10 cellular contexts compared by ENCODE assay signal in the genomic region with DNA sequence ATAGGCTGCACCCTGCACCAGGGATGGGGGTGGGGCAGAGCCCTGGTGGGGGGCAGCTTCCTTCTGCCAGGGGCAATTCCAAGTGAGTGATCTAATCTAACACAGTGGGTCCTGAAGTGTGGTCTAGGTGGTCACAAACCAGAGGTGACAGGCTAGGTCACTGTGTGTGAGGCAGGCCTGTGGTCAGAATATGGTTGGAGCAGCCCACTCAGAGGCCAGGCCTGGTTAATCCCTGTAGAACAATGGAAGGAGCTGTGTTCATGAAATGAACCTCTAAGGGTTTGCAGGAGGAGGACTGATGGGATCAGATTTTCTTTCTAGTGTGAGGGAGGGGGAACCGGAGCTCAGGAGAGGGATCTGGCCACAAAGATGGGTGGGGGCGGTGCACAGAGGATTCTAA. TPM values are rescaled to one million over a fixed set of nuclear protein-coding genes. Genes with fewer than 3 reads are reported as not detected.
DNase-seq lines count a peak whose midpoint lies in the region; ATAC-seq, FAIRE-seq and TF ChIP-seq lines count a peak whose summit lies in the region.
"Had no signal": no experiment of that assay in that cellular context is flagged by ENCODE, and none has a peak within 500 bp of the region (broad histone marks: within the 10 kb centered on the region; RNA-seq: fewer than 3 reads in every experiment).

No MANE protein-coding gene starts in this region.

- H3K27me3 ChIP-seq in H1 (replicated peaks in 1 of 4; ENCODE audit: control insufficient read depth in 3 of 4, extremely low read depth in 1 of 4, insufficient read depth in 3 of 4, low read length in 3 of 4) (no peaks in the 10 kb centered on the region), vagina (no peaks in the 10 kb centered on the region), gastroesophageal sphincter (no peaks in the 10 kb centered on the region)

- H3K9ac ChIP-seq in H1 (replicated peaks in 1 of 4; ENCODE audit: extremely low read depth in 1 of 4, low read depth in 3 of 4, low read length in 3 of 4), result no peak overlapping the region

- intact Hi-C loops in activated naive CD4-positive, alpha-beta T cell treated with anti-CD3 and anti-CD28 coated beads for 36 hours (cut with micrococcal nuclease), result loop anchor here (1.0 to 5.0 kb wide), 9 partner anchors 36 to 573 kb away; a partner anchor contains a TSS
- intact Hi-C loops in vagina (cut with DNase I), result no loop called here

- peaks cover 0 to 3% (median 0%) of the 10 kb centered on the region in 4 experiments; a peak in 1 of 7 replicates for H3K4me1 ChIP-seq in H1 (replicated peaks in 1 of 4; ENCODE audit: control insufficient read depth in 3 of 4, insufficient read depth in 4 of 4, low read length in 3 of 4)
- peaks cover 24% of the 10 kb centered on the region for H3K4me1 ChIP-seq in vagina
- H3K4me1 ChIP-seq in gastroesophageal sphincter, result peaks cover 0 to 18% (median 0%) of the 10 kb centered on the region in 3 donors

- H2BK5ac ChIP-seq in H1 (ENCODE audit: low read depth, low read length), result peak overlapping the region; percentile 35; the same call in 1 of the 2 replicates

- H3K4me3 ChIP-seq in H1 (ENCODE audit: extremely low read depth in 1 of 4, insufficient read depth in 2 of 4, low read depth in 3 of 4, low read length in 4 of 4) (no peak overlapping the region), vagina (no peak overlapping the region), gastroesophageal sphincter (no peak overlapping the region)

- no peak overlapping the region for H3K4me3 Mint-ChIP-seq in activated naive CD4-positive, alpha-beta T cell treated with anti-CD3 and anti-CD28 coated beads for 36 hours
- H3K4me3 Mint-ChIP-seq in T-cell, result peak overlapping the region in 1 of 3 donors; percentile 66
- H3K4me3 Mint-ChIP-seq in stimulated activated naive CD8-positive, alpha-beta T cell treated with anti-CD3 and anti-CD28 coated beads, Interleukin-15, Interleukin-2, amounts not matched to agents 100 ng/mL and 50 ng/mL, for 24 hours, result no peak overlapping the region

- H4K5ac ChIP-seq in H1 (ENCODE audit: insufficient read length, low read depth, low read length), result no peak overlapping the region

- no peak overlapping the region for H2BK120ac ChIP-seq in H1 (replicated peaks; ENCODE audit: low read depth, low read length)

- H4K20me1 ChIP-seq in H1 (replicated peaks in 1 of 2; ENCODE audit: control insufficient read depth in 1 of 2, insufficient read depth in 2 of 2, low read length in 2 of 2), result no peaks in the 10 kb centered on the region

- H4K91ac ChIP-seq in H1 (replicated peaks; ENCODE audit: insufficient read length, low read length), result no peak overlapping the region

- H2BK15ac ChIP-seq in H1 (ENCODE audit: low read length), result peak overlapping the region; percentile 53; the same call in 1 of the 2 replicates

- POLR2A ChIA-PET in T-cell (lab: Charles Lee) (no interaction called here), H1 (lab: Charles Lee; ENCODE audit: partially characterized antibody) (interaction anchor here (1.3 to 1.5 kb wide), 3 partner anchors 17 to 100 kb away, joined by 3 to 5 read pairs (median 3); no protein-coding TSS in a partner anchor)

- WGBS in H1 (ENCODE audit: extremely low coverage in 1 of 2, insufficient coverage in 1 of 2, insufficient read length in 1 of 2, insufficient replicate concordance in 2 of 2, low coverage in 1 of 2, low lambda C conversion rate in 2 of 2, missing lambda C conversion rate in 1 of 2), 2 experiments, result 60% methylated on average over 2 of the region's 2 CpGs; no CpG with 5 or more reads in 1 of the 2 experiments
- WGBS in gastroesophageal sphincter (ENCODE audit: low coverage in 1 of 2), 2 donors, result 67 to 83% methylated on average over 2 of the region's 2 CpGs

- no peak overlapping the region for H3K23ac ChIP-seq in H1 (ENCODE audit: insufficient read length)

- no peaks in the 10 kb centered on the region for H3K79me2 ChIP-seq in H1 (ENCODE audit: control insufficient read depth in 1 of 2, insufficient read depth in 2 of 2, low read length in 2 of 2)

- no peak overlapping the region for H2AFZ ChIP-seq in H1 (ENCODE audit: low read length)

- no peaks in the 10 kb centered on the region for H3K36me3 Mint-ChIP-seq in activated naive CD4-positive, alpha-beta T cell treated with anti-CD3 and anti-CD28 coated beads for 36 hours (ENCODE audit: low read depth)
- no peaks in the 10 kb centered on the region for H3K36me3 Mint-ChIP-seq in T-cell
- no peaks in the 10 kb centered on the region for H3K36me3 Mint-ChIP-seq in stimulated activated naive CD8-positive, alpha-beta T cell treated with anti-CD3 and anti-CD28 coated beads, Interleukin-15, Interleukin-2, amounts not matched to agents 100 ng/mL and 50 ng/mL, for 24 hours (ENCODE audit: low read depth)

- no peak overlapping the region for H2AK5ac ChIP-seq in H1 (ENCODE audit: low read depth, low read length)

- TF ChIP-seq RAD21 in H1 (IDR thresholded peaks at IDR 0.05 in 1 of 2, conservative IDR thresholded peaks at IDR 0.05 in 1 of 2; ENCODE audit: low read depth in 2 of 2, low read length in 2 of 2), result no peak

- H2BK12ac ChIP-seq in H1 (ENCODE audit: low read depth, low read length), result no peak overlapping the region

- peaks cover 54% of the 10 kb centered on the region for H3K4me1 Mint-ChIP-seq in activated naive CD4-positive, alpha-beta T cell treated with anti-CD3 and anti-CD28 coated beads for 36 hours (ENCODE audit: low read depth)
- peaks cover 45 to 59% (median 48%) of the 10 kb centered on the region in 3 donors for H3K4me1 Mint-ChIP-seq in T-cell
- H3K4me1 Mint-ChIP-seq in stimulated activated naive CD8-positive, alpha-beta T cell treated with anti-CD3 and anti-CD28 coated beads, Interleukin-15, Interleukin-2, amounts not matched to agents 100 ng/mL and 50 ng/mL, for 24 hours (ENCODE audit: low read depth), result peaks cover 44% of the 10 kb centered on the region

- H3K9me3 ChIP-seq in H1 (ENCODE audit: insufficient read depth in 2 of 2, low read depth in 1 of 2, low read length in 1 of 2), result no peaks in the 10 kb centered on the region
- no peaks in the 10 kb centered on the region for H3K9me3 ChIP-seq in vagina
- no peaks in the 10 kb centered on the region for H3K9me3 ChIP-seq in gastroesophageal sphincter

- H3K79me1 ChIP-seq in H1 (ENCODE audit: low read depth, low read length), result no peaks in the 10 kb centered on the region

- H3K36me3 ChIP-seq in H1 (ENCODE audit: control insufficient read depth in 2 of 4, insufficient read depth in 4 of 4, low read length in 3 of 4), result no peaks in the 10 kb centered on the region
- no peaks in the 10 kb centered on the region for H3K36me3 ChIP-seq in vagina
- no peaks in the 10 kb centered on the region for H3K36me3 ChIP-seq in gastroesophageal sphincter

- no peak overlapping the region for H3K56ac ChIP-seq in H1 (replicated peaks; ENCODE audit: insufficient read length, low read depth, low read length)

- H3K27ac ChIP-seq in H1 (ENCODE audit: low read depth, low read length), result no peak overlapping the region
- H3K27ac ChIP-seq in vagina, result no peak overlapping the region
- H3K27ac ChIP-seq in gastroesophageal sphincter, result peak overlapping the region in 1 of 4 donors; percentile 5

- TF ChIP-seq EP300 in H1 (IDR thresholded peaks at IDR 0.05; ENCODE audit: borderline replicate concordance in 1 of 2, low read depth in 2 of 2, low read length in 2 of 2) (no peak), gastroesophageal sphincter (IDR thresholded peaks at IDR 0.05) (no peak)

- H3K18ac ChIP-seq in H1 (ENCODE audit: extremely low read depth, low read length), result no peak overlapping the region

- no peak for TF ChIP-seq POLR2A in H1 (IDR thresholded peaks at IDR 0.05; ENCODE audit: control extremely low read depth in 1 of 2, low read depth in 2 of 2, low read length in 2 of 2)
- no peak for TF ChIP-seq POLR2A in vagina (IDR thresholded peaks at IDR 0.05)
- TF ChIP-seq POLR2A in gastroesophageal sphincter (IDR thresholded peaks at IDR 0.05), result no peak

- H2BK20ac ChIP-seq in H1 (ENCODE audit: low read length), result no peak overlapping the region

- no peak overlapping the region for H3K4ac ChIP-seq in H1 (replicated peaks; ENCODE audit: insufficient read length, low read depth, low read length)

- H3K4me2 ChIP-seq in H1 (ENCODE audit: insufficient read depth in 1 of 2, low read depth in 2 of 2, low read length in 2 of 2), result no peak overlapping the region

- H4K8ac ChIP-seq in H1 (ENCODE audit: extremely low read depth, insufficient read depth, low read length), result no peak overlapping the region

- TF ChIP-seq CTCF in H1 (IDR thresholded peaks at IDR 0.05; ENCODE audit: control extremely low read depth in 1 of 3, insufficient read depth in 1 of 3, low read depth in 1 of 3, low read length in 3 of 3), result no peak
- no peak for TF ChIP-seq CTCF in vagina (IDR thresholded peaks at IDR 0.05)
- no peak for TF ChIP-seq CTCF in gastroesophageal sphincter (IDR thresholded peaks at IDR 0.05)

- no peak overlapping the region for H3K14ac ChIP-seq in H1 (ENCODE audit: insufficient read length)

- no peaks in the 10 kb centered on the region for H3K23me2 ChIP-seq in H1 (ENCODE audit: low read depth, low read length)

- CTCF ChIA-PET in activated naive CD4-positive, alpha-beta T cell treated with anti-CD3 and anti-CD28 coated beads for 36 hours (lab: Charles Lee), result interaction anchor here (0.6 to 24.3 kb wide), 43 partner anchors 8 to 1255 kb away, joined by 3 to 916 read pairs (median 6); no protein-coding TSS in a partner anchor
- CTCF ChIA-PET in T-cell (lab: Charles Lee) (interaction anchor here (0.6 to 5.2 kb wide), 24 partner anchors 9 to 149 kb away, joined by 3 to 109 read pairs (median 4); a partner anchor contains a TSS), H1 (lab: Charles Lee; ENCODE audit: partially characterized antibody) (interaction anchor here (0.6 to 38.4 kb wide), 55 partner anchors 9 to 311 kb away, joined by 3 to 1263 read pairs (median 4); a partner anchor contains a TSS)

- no peaks in the 10 kb centered on the region for H3K27me3 Mint-ChIP-seq in activated naive CD4-positive, alpha-beta T cell treated with anti-CD3 and anti-CD28 coated beads for 36 hours (ENCODE audit: low read depth)
- no peaks in the 10 kb centered on the region for H3K27me3 Mint-ChIP-seq in T-cell
- H3K27me3 Mint-ChIP-seq in stimulated activated naive CD8-positive, alpha-beta T cell treated with anti-CD3 and anti-CD28 coated beads, Interleukin-15, Interleukin-2, amounts not matched to agents 100 ng/mL and 50 ng/mL, for 24 hours, result no peaks in the 10 kb centered on the region

- peak overlapping the region; percentile 61 for H3K27ac Mint-ChIP-seq in activated naive CD4-positive, alpha-beta T cell treated with anti-CD3 and anti-CD28 coated beads for 36 hours
- peak overlapping the region; percentile 85 to 89 for H3K27ac Mint-ChIP-seq in T-cell
- peak overlapping the region; percentile 58 for H3K27ac Mint-ChIP-seq in stimulated activated naive CD8-positive, alpha-beta T cell treated with anti-CD3 and anti-CD28 coated beads, Interleukin-15, Interleukin-2, amounts not matched to agents 100 ng/mL and 50 ng/mL, for 24 hours

- no peak for FAIRE-seq in H1 (lab: Jason Lieb, UNC)
- FAIRE-seq: G401.6 had no signal

- ATAC-seq in T-cell (replicated peaks in 1 of 4) (no peak), gastroesophageal sphincter (no peak)

- no peak for DNase-seq in activated naive CD4-positive, alpha-beta T cell treated with anti-CD3 and anti-CD28 coated beads for 36 hours
- no peak for DNase-seq in activated naive CD4-positive, alpha-beta T cell treated with anti-CD3 and anti-CD28 coated beads, Interleukin-2, amount 50 U/mL, for 16 hours
- DNase-seq in T-cell (no peak), H1 (ENCODE audit: low read depth in 1 of 2, low spot score in 2 of 2) (no peak), vagina (ENCODE audit: extremely low spot score in 2 of 2) (no peak)
- no peak for DNase-seq in stimulated activated CD4-positive, alpha-beta T cell treated with anti-CD3 and anti-CD28 coated beads, Interleukin-2, amount 100 ng/mL, for 48 hours
- DNase-seq: NCI-H2107 had no signal

- no peaks in the 10 kb centered on the region for H3K9me3 Mint-ChIP-seq in activated naive CD4-positive, alpha-beta T cell treated with anti-CD3 and anti-CD28 coated beads for 36 hours
- H3K9me3 Mint-ChIP-seq in T-cell, result no peaks in the 10 kb centered on the region
- H3K9me3 Mint-ChIP-seq in stimulated activated naive CD8-positive, alpha-beta T cell treated with anti-CD3 and anti-CD28 coated beads, Interleukin-15, Interleukin-2, amounts not matched to agents 100 ng/mL and 50 ng/mL, for 24 hours, result no peaks in the 10 kb centered on the region

RNA-seq across cellular contexts. Expression of a gene that starts 10.0 kb away (rescaled TPM):
- 10 to 100 TPM; 33.5 to 35.5 TPM for total RNA-seq in activated naive CD4-positive, alpha-beta T cell treated with anti-CD3 and anti-CD28 coated beads for 36 hours
- 100 to 1,000 TPM; 130 to 204 (median 194) TPM for total RNA-seq in T-cell
- total RNA-seq in H1 (2021; fragmentation: NEBNext Ultra II Directional; extraction: Animal tissue kit (Norgen Biotek cat#: 25700)), result 57.8 and 57.9 TPM in 2 replicates
- 47.4 and 54.7 TPM in 2 replicates for polyA plus RNA-seq in H1 (2011; rRNA removed)
- 38.1 TPM for polyA plus RNA-seq in H1 (2011; cell fraction: cytosol; rRNA removed)
- 50.9 TPM for polyA plus RNA-seq in H1 (2011; cell fraction: nucleus; rRNA removed)
- 43.5 to 60.8 TPM (median 54.3 TPM) in 4 replicates for polyA plus RNA-seq in H1 (2012, experiment 1 of 2)
- 45.7 TPM for polyA plus RNA-seq in H1 (2012, experiment 2 of 2)
- polyA plus RNA-seq in H1 (2013, experiment 1 of 2), result 39.1 TPM
- polyA plus RNA-seq in H1 (2013, experiment 2 of 2), result 41.9 TPM
- 35.5 and 41.7 TPM in 2 replicates for polyA minus RNA-seq in H1 (2011; rRNA and poly(A)+ RNA removed)
- polyA minus RNA-seq in H1 (2011; cell fraction: cytosol; rRNA and poly(A)+ RNA removed), result 29.9 TPM
- 26.0 TPM for polyA minus RNA-seq in H1 (2011; cell fraction: nucleus; rRNA and poly(A)+ RNA removed)
- total RNA-seq in vagina, result 98.0 TPM
- total RNA-seq in gastroesophageal sphincter, result 10 to 100 TPM; 23.3 to 52.4 (median 37.1) TPM

RNA-seq across cellular contexts. Expression of a gene that starts 35.8 kb away (rescaled TPM):
- 10 to 100 TPM; 17.6 to 17.7 TPM for total RNA-seq in activated naive CD4-positive, alpha-beta T cell treated with anti-CD3 and anti-CD28 coated beads for 36 hours
- total RNA-seq in T-cell, result 1 to 10 TPM; 2.9 to 6.3 (median 5.2) TPM
- 58.3 and 60.1 TPM in 2 replicates for total RNA-seq in H1 (2021; fragmentation: NEBNext Ultra II Directional; extraction: Animal tissue kit (Norgen Biotek cat#: 25700))
- 9.7 and 13.4 TPM in 2 replicates for polyA plus RNA-seq in H1 (2011; rRNA removed)
- polyA plus RNA-seq in H1 (2011; cell fraction: cytosol; rRNA removed), result 24.7 TPM
- 12.5 TPM for polyA plus RNA-seq in H1 (2011; cell fraction: nucleus; rRNA removed)
- polyA plus RNA-seq in H1 (2012, experiment 1 of 2), result 36.0 to 47.0 TPM (median 41.3 TPM) in 4 replicates
- polyA plus RNA-seq in H1 (2012, experiment 2 of 2), result 12.7 TPM
- 48.4 TPM for polyA plus RNA-seq in H1 (2013, experiment 1 of 2)
- 52.5 TPM for polyA plus RNA-seq in H1 (2013, experiment 2 of 2)
- 10.4 and 12.3 TPM in 2 replicates for polyA minus RNA-seq in H1 (2011; rRNA and poly(A)+ RNA removed)
- 9.0 TPM for polyA minus RNA-seq in H1 (2011; cell fraction: cytosol; rRNA and poly(A)+ RNA removed)
- polyA minus RNA-seq in H1 (2011; cell fraction: nucleus; rRNA and poly(A)+ RNA removed), result 12.0 TPM
- 62.4 TPM for total RNA-seq in vagina
- total RNA-seq in gastroesophageal sphincter, result 10 to 100 TPM; 26.4 to 29.4 (median 26.6) TPM
